ENCODE assay signal across 2 cellular contexts in genomic region chr5:17304282-17304681, GRCh38.
TF ChIP-seq lines count a peak whose summit lies in the region.

No MANE protein-coding gene starts in this region.

TF ChIP-seq in A549, 52 proteins besides CTCF, POLR2A, EP300 and RAD21:
- TF ChIP-seq FOSL2 (IDR thresholded peaks at IDR 0.05) = peak; percentile 34; the same call in 1 of the 2 replicates
- peak; percentile 95 for TF ChIP-seq FOSL2 (CRISPR knock-in tag; IDR thresholded peaks at IDR 0.05)
- peak; percentile 62; the same call in 1 of the 2 replicates for TF ChIP-seq HOXB13 (CRISPR knock-in tag; IDR thresholded peaks at IDR 0.05; ENCODE audit: low read depth)
- TF ChIP-seq ZFP36 (IDR thresholded peaks at IDR 0.05; ENCODE audit: borderline replicate concordance, partially characterized antibody) = no peak
- TF ChIP-seq MAFK (IDR thresholded peaks at IDR 0.05; ENCODE audit: partially characterized antibody) = peak; percentile 0
- TF ChIP-seq MYC (IDR thresholded peaks at IDR 0.05; ENCODE audit: borderline replicate concordance, low read length) = no peak
- TF ChIP-seq HOXB5 (CRISPR knock-in tag; IDR thresholded peaks at IDR 0.05) = 0 out of 2 replicates have a peak, but pooled peaks have one; percentile 59
- TF ChIP-seq CHD2 (IDR thresholded peaks at IDR 0.05; ENCODE audit: low read length, partially characterized antibody) = no peak
- TF ChIP-seq JUN (IDR thresholded peaks at IDR 0.05) = no peak
- TF ChIP-seq GATA3 (IDR thresholded peaks at IDR 0.05; ENCODE audit: borderline replicate concordance) = peak; percentile 36; the same call in 1 of the 2 replicates
- 0 out of 4 replicates have a peak, but pooled peaks of 1 of the 2 experiments have one; percentile 32 for TF ChIP-seq CEBPB (IDR thresholded peaks at IDR 0.05)
- 0 out of 2 replicates have a peak, but pooled peaks have one; percentile 58 for TF ChIP-seq FOSB (CRISPR knock-in tag; IDR thresholded peaks at IDR 0.05)

TF ChIP-seq in IMR-90, 13 proteins besides CTCF, POLR2A, EP300 and RAD21:
- TF ChIP-seq FOS (IDR thresholded peaks at IDR 0.05; ENCODE audit: low read depth, low read length) (0 out of 2 replicates have a peak, but pooled peaks have one; percentile 59), NFE2L2 (IDR thresholded peaks at IDR 0.05; ENCODE audit: low read depth, low read length) (no peak), CEBPB (IDR thresholded peaks at IDR 0.05; ENCODE audit: low read depth, low read length) (no peak), CHD1 (IDR thresholded peaks at IDR 0.05; ENCODE audit: low read depth, low read length) (no peak), RCOR1 (IDR thresholded peaks at IDR 0.05; ENCODE audit: insufficient replicate concordance, low read length) (no peak)
